In the genomic region with DNA sequence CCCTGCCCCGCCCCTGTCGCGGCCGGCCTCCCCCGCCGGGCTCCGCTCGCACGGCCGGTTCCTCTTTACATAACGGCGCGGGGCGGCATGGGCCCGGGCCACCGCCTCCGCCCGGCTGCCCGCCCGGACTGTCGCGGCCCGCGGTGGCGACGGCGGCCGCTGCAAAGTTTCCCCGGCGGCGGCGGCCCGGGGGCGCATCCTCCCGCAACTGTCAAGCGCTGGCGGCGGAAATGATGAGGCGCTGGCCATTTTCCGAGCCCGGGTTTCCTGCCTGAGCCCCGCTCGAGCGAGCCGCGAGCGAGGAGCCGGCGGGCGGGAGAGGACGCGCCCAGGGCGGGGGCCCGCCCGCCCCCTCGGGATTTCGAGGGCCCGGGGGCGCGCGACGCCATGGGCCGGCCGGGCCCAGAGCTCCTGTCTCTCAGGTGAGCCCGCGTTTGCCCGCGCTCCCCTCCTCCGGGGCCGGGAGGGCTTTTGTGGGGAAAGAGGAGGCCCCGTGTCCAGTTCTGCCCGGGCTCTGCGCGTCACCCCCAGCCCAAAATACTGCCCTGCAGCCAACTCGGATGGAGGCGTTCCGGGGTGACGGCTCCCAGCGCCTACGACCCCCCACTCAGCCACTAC, we compare ENCODE assay signal across 8 cellular contexts. TPM values are rescaled to one million over a fixed set of nuclear protein-coding genes. Genes with fewer than 3 reads are reported as not detected.
A peak's percentile ranks its signal among the peaks of the same experiment; 100 is the strongest.
DNase-seq lines count a peak whose midpoint lies in the region; ATAC-seq and TF ChIP-seq lines count a peak whose summit lies in the region.

A gene (plus strand): TSS at position 68 of the 618 bp plus-strand sequence. CDS start 12,223 bp downstream, outside the sequence.

- CTCF ChIA-PET in AG04449 (lab: Yijun Ruan, JAX) = interaction anchor here (6.1 to 25.8 kb wide), 2 partner anchors 10 to 41 kb away, joined by 58 to 899 read pairs; no protein-coding TSS in a partner anchor

- H3K4me3 ChIP-seq in AG04449 (ENCODE audit: low read depth, low read length) (peak within 1 kb of the TSS; percentile 95), esophagus (ENCODE audit: low read depth in 1 of 2, low read length in 2 of 2) (peak within 1 kb of the TSS; percentile 41 to 64), neuron (ENCODE audit: low read length) (peak within 1 kb of the TSS; percentile 60)

- H3K27me3 ChIP-seq in esophagus (ENCODE audit: control insufficient read depth in 1 of 2, insufficient read depth in 2 of 2, low read length in 2 of 2) (peaks cover 0 to 4% of the 10 kb centered on the region in 2 donors), neuron (ENCODE audit: insufficient read depth, low read length) (peaks cover 3% of the 10 kb centered on the region)

- peak within 1 kb of the TSS; percentile 89 to 97 (median 94) for H3K4me3 Mint-ChIP-seq in IgD-negative memory B cell

- POLR2A ChIA-PET in AG04449 (lab: Yijun Ruan, JAX) = interaction anchor here (0.5 kb wide), 1 partner anchor 279 kb away, joined by 3 read pairs; no protein-coding TSS in a partner anchor

- H3K27ac Mint-ChIP-seq in IgD-negative memory B cell = peak within 1 kb of the TSS; percentile 98 to 99 (median 99)

- H3K4me1 ChIP-seq in esophagus (ENCODE audit: control insufficient read depth in 2 of 2, insufficient read depth in 2 of 2, low read length in 1 of 2) (peaks cover 3 to 8% of the 10 kb centered on the region in 2 donors), neuron (ENCODE audit: insufficient read depth, low read length) (peaks cover 32% of the 10 kb centered on the region)

- H3K4me1 Mint-ChIP-seq in IgD-negative memory B cell = peaks cover 25 to 52% (median 45%) of the 10 kb centered on the region in 3 donors

- no peaks in the 10 kb centered on the region for H3K36me3 Mint-ChIP-seq in IgD-negative memory B cell

- H3K27me3 Mint-ChIP-seq in IgD-negative memory B cell = no peaks in the 10 kb centered on the region

- TF ChIP-seq CTCF in AG04449 (IDR thresholded peaks at IDR 0.05; ENCODE audit: insufficient read depth, low read length, missing control alignments) = no peak
- no peak for TF ChIP-seq CTCF in GM10266 (IDR thresholded peaks at IDR 0.05; ENCODE audit: control insufficient read depth, insufficient read depth, low read depth, missing control alignments)

- no peaks in the 10 kb centered on the region for H3K9me3 Mint-ChIP-seq in IgD-negative memory B cell

- DNase-seq in AG04449 (ENCODE audit: low read depth, low spot score) (no peak), D341Med (ENCODE audit: low spot score) (no peak), GM10266 (ENCODE audit: extremely low spot score) (no peak)
- peak in 2 of 3 experiments; percentile 45 to 57 for DNase-seq in activated CD8-positive, alpha-beta memory T cell treated with anti-CD3 and anti-CD28 coated beads for 48 hours (ENCODE audit: low read depth in 2 of 3, low spot score in 2 of 3)

- ATAC-seq in GM19328 (IDR thresholded peaks at IDR 0.05; ENCODE audit: unreplicated experiment) = peak; percentile 1

- WGBS in esophagus, 2 donors = 1% methylated on average over 63 to 80 of the region's 80 CpGs

- H3K9me3 ChIP-seq in esophagus (ENCODE audit: control insufficient read depth in 2 of 2, insufficient read depth in 1 of 2, low read depth in 1 of 2, low read length in 1 of 2) (peaks cover 0 to 4% of the 10 kb centered on the region in 2 donors), neuron (ENCODE audit: low read length) (no peaks in the 10 kb centered on the region)

- peak within 1 kb of the TSS; percentile 87 for H2AFZ ChIP-seq in neuron (ENCODE audit: low read depth, low read length)

- peak within 1 kb of the TSS; percentile 69 to 73 for H3K27ac ChIP-seq in esophagus (ENCODE audit: low read depth in 2 of 2, low read length in 1 of 2)

- H3K36me3 ChIP-seq in esophagus (ENCODE audit: control insufficient read depth in 2 of 2, insufficient read depth in 2 of 2, low read length in 1 of 2) = no peaks in the 10 kb centered on the region
- H3K36me3 ChIP-seq in neuron (ENCODE audit: insufficient read depth, low read length) = no peaks in the 10 kb centered on the region

RNA-seq across cellular contexts. Expression of the gene that starts here (rescaled TPM):
- polyA plus RNA-seq in IgD-negative memory B cell = 10.3 TPM
- polyA plus RNA-seq in esophagus = 1 to 10 TPM in 1 of 2 donors, under 1 TPM in 1; 0.79 to 1.8 TPM

Comparison
In these comparisons a context has a peak if more than half of its experiments do, and no peak if none do; other contexts are left out.
1. DNase-seq: peak in activated CD8-positive, alpha-beta memory T cell treated with anti-CD3 and anti-CD28 coated beads for 48 hours (2 of 3); none in AG04449 (single experiment), D341Med (single experiment) and GM10266 (single experiment).
2. Peak in every context shown above with its lines, with median percentiles within 50 percentile points of each other: H3K4me3 ChIP-seq.